ENCODE assay signal across 8 cellular contexts in genomic region chr3:4633078-4634004, GRCh38.
DNase-seq lines count a peak whose midpoint lies in the region; TF ChIP-seq lines count a peak whose summit lies in the region.

No MANE protein-coding gene starts in this region.

- DNase-seq in activated naive CD4-positive, alpha-beta T cell treated with Interleukin-2 at 50 U/mL for 16 hours = no peak
- DNase-seq in H7 (peak; percentile 68), MV-4-11 (lab: John Stamatoyannopoulos, UW) (peak; percentile 66), fibroblast of gingiva (ENCODE audit: low read depth) (peak; percentile 55)
- DNase-seq in activated CD4-positive, alpha-beta memory T cell treated with anti-CD3 and anti-CD28 coated beads for 36 hours = no peak

- no peaks in the 10 kb centered on the region for H3K9me2 ChIP-seq in SU-DHL-6 (replicated peaks; ENCODE audit: insufficient read depth, low read length)

- no peak overlapping the region for H2AFZ ChIP-seq in SU-DHL-6 (ENCODE audit: low read depth, low read length, severe bottlenecking)

- no peak overlapping the region for H3K9ac ChIP-seq in SU-DHL-6 (ENCODE audit: low read length)

- no peak overlapping the region for H3K4me2 ChIP-seq in SU-DHL-6 (ENCODE audit: low read depth, low read length, poor library complexity, severe bottlenecking)

- CTCF ChIA-PET in activated CD4-positive, alpha-beta memory T cell treated with anti-CD3 and anti-CD28 coated beads for 36 hours (lab: Charles Lee) = interaction anchor here (0.6 to 5.5 kb wide), 56 partner anchors 8 to 379 kb away, joined by 3 to 131 read pairs (median 4); partner anchors contain the start of gene ITPR1

- H3K4me3 Mint-ChIP-seq in activated naive CD4-positive, alpha-beta T cell treated with anti-CD3 and anti-CD28 coated beads, Interleukin-2, amount 50 U/mL, for 24 hours = no peak overlapping the region
- no peak overlapping the region for H3K4me3 Mint-ChIP-seq in nephron
- H3K4me3 Mint-ChIP-seq in activated CD4-positive, alpha-beta memory T cell treated with anti-CD3 and anti-CD28 coated beads for 36 hours = no peak overlapping the region

- H3K27me3 ChIP-seq in H7 (ENCODE audit: control insufficient read depth, insufficient read depth, low read length) = no peaks in the 10 kb centered on the region
- H3K27me3 ChIP-seq in SU-DHL-6 (ENCODE audit: low read length) = no peaks in the 10 kb centered on the region

- no peak overlapping the region for H3K4me3 ChIP-seq in H7 (ENCODE audit: insufficient read depth, low read depth, low read length)
- H3K4me3 ChIP-seq in SU-DHL-6 (ENCODE audit: insufficient read depth, low read length, poor library complexity, severe bottlenecking) = no peak overlapping the region

- no peak overlapping the region for H3K27ac ChIP-seq in SU-DHL-6 (ENCODE audit: low read depth, low read length)

- peaks cover 4% of the 10 kb centered on the region for H3K36me3 Mint-ChIP-seq in activated naive CD4-positive, alpha-beta T cell treated with anti-CD3 and anti-CD28 coated beads, Interleukin-2, amount 50 U/mL, for 24 hours
- H3K36me3 Mint-ChIP-seq in nephron (ENCODE audit: low read depth) = peaks cover 16% of the 10 kb centered on the region
- H3K36me3 Mint-ChIP-seq in activated CD4-positive, alpha-beta memory T cell treated with anti-CD3 and anti-CD28 coated beads for 36 hours = peaks cover 6% of the 10 kb centered on the region

- H4K20me1 ChIP-seq in SU-DHL-6 (ENCODE audit: low read depth, low read length) = no peaks in the 10 kb centered on the region

- no peaks in the 10 kb centered on the region for H3F3A ChIP-seq in SU-DHL-6 (ENCODE audit: insufficient read depth)

- no peaks in the 10 kb centered on the region for H3K9me3 ChIP-seq in SU-DHL-6 (ENCODE audit: insufficient read depth, low read length)

- peaks cover 12% of the 10 kb centered on the region for H3K4me1 Mint-ChIP-seq in activated naive CD4-positive, alpha-beta T cell treated with anti-CD3 and anti-CD28 coated beads, Interleukin-2, amount 50 U/mL, for 24 hours
- H3K4me1 Mint-ChIP-seq in nephron = peaks cover 7% of the 10 kb centered on the region
- H3K4me1 Mint-ChIP-seq in activated CD4-positive, alpha-beta memory T cell treated with anti-CD3 and anti-CD28 coated beads for 36 hours (ENCODE audit: low read depth) = peaks cover 5% of the 10 kb centered on the region

- intact Hi-C loops in activated CD4-positive, alpha-beta memory T cell treated with anti-CD3 and anti-CD28 coated beads for 36 hours (cut with micrococcal nuclease) = loop anchor here (1.0 to 5.0 kb wide), 4 partner anchors 49 to 331 kb away; partner anchors contain the start of gene SETMAR

- POLR2A ChIA-PET in activated CD4-positive, alpha-beta memory T cell treated with anti-CD3 and anti-CD28 coated beads for 36 hours (lab: Charles Lee) = no interaction called here

- peak overlapping the region; percentile 30 for H3K27ac Mint-ChIP-seq in activated naive CD4-positive, alpha-beta T cell treated with anti-CD3 and anti-CD28 coated beads, Interleukin-2, amount 50 U/mL, for 24 hours
- H3K27ac Mint-ChIP-seq in nephron = peak overlapping the region; percentile 16 to 79 (median 60)
- no peak overlapping the region for H3K27ac Mint-ChIP-seq in activated CD4-positive, alpha-beta memory T cell treated with anti-CD3 and anti-CD28 coated beads for 36 hours

- no peaks in the 10 kb centered on the region for H3K36me3 ChIP-seq in H7 (replicated peaks; ENCODE audit: control insufficient read depth, insufficient read depth, low read length)
- H3K36me3 ChIP-seq in SU-DHL-6 (ENCODE audit: low read length) = no peaks in the 10 kb centered on the region

- no peaks in the 10 kb centered on the region for H3K79me2 ChIP-seq in SU-DHL-6 (ENCODE audit: insufficient read depth, low read length)

- H3K27me3 Mint-ChIP-seq in activated naive CD4-positive, alpha-beta T cell treated with anti-CD3 and anti-CD28 coated beads, Interleukin-2, amount 50 U/mL, for 24 hours = no peaks in the 10 kb centered on the region
- no peaks in the 10 kb centered on the region for H3K27me3 Mint-ChIP-seq in nephron (ENCODE audit: low read depth)
- H3K27me3 Mint-ChIP-seq in activated CD4-positive, alpha-beta memory T cell treated with anti-CD3 and anti-CD28 coated beads for 36 hours = no peaks in the 10 kb centered on the region

- peak; percentile 83 for TF ChIP-seq CTCF in SU-DHL-6 (IDR thresholded peaks at IDR 0.05; ENCODE audit: insufficient read depth, low read length, poor library complexity, severe bottlenecking)
- peak; percentile 89 to 92 (median 89) for TF ChIP-seq CTCF in nephron (IDR thresholded peaks at IDR 0.05; ENCODE audit: unreplicated experiment in 3 of 3)

- no peaks in the 10 kb centered on the region for H3K9me3 Mint-ChIP-seq in activated naive CD4-positive, alpha-beta T cell treated with anti-CD3 and anti-CD28 coated beads, Interleukin-2, amount 50 U/mL, for 24 hours
- H3K9me3 Mint-ChIP-seq in nephron = no peaks in the 10 kb centered on the region
- no peaks in the 10 kb centered on the region for H3K9me3 Mint-ChIP-seq in activated CD4-positive, alpha-beta memory T cell treated with anti-CD3 and anti-CD28 coated beads for 36 hours

Comparison
In these comparisons a context has a peak if more than half of its experiments do, and no peak if none do; other contexts are left out.
1. DNase-seq: peak in H7 (single experiment), MV-4-11 (single experiment) and fibroblast of gingiva (single experiment); none in activated naive CD4-positive, alpha-beta T cell treated with Interleukin-2 at 50 U/mL for 16 hours (single experiment) and activated CD4-positive, alpha-beta memory T cell treated with anti-CD3 and anti-CD28 coated beads for 36 hours (single experiment).